Comparison of ENCODE assay signal across 1 cellular context in the genomic region with DNA sequence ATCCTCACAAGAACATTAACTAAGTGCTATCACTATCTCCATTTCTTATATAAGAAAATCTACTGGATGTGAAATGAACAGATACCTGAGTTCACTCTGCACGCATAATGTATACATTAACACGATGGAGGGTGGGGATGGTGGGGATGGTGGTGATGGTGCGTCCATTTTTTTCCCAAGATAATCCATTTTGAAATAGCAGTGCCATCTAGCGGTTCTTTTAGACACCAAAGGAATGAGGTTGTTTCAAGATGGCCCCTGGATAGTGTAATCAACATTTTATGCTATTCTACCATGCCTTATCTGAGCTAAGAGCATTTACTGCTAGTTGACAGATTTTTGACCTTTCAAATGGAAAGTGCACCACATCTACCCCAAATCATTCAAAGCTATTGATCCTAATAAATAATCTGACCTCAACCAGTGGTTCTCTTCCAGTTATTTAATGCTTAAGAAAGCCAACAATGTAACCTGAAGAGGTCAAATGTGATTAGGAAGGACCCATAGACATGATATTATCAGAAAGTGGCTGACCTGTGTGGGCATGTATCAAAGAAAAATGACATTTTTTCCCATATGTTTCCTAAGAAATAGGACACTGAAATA.
TF ChIP-seq lines count a peak whose summit lies in the region.

No MANE protein-coding gene starts in this region.

TF ChIP-seq in SK-N-SH, 30 proteins besides CTCF, POLR2A, EP300 and RAD21 (continued from another document):
- no peak for TF ChIP-seq MXI1 (IDR thresholded peaks at IDR 0.05; ENCODE audit: low read depth, low read length)
- TF ChIP-seq TEAD4 (IDR thresholded peaks at IDR 0.05; ENCODE audit: borderline replicate concordance, insufficient read depth) = no peak
- TF ChIP-seq, protein P1, sequence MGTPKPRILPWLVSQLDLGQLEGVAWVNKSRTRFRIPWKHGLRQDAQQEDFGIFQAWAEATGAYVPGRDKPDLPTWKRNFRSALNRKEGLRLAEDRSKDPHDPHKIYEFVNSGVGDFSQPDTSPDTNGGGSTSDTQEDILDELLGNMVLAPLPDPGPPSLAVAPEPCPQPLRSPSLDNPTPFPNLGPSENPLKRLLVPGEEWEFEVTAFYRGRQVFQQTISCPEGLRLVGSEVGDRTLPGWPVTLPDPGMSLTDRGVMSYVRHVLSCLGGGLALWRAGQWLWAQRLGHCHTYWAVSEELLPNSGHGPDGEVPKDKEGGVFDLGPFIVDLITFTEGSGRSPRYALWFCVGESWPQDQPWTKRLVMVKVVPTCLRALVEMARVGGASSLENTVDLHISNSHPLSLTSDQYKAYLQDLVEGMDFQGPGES (IDR thresholded peaks at IDR 0.05; ENCODE audit: low read depth, low read length) = no peak
- no peak for TF ChIP-seq RFX5 (IDR thresholded peaks at IDR 0.05; ENCODE audit: low read length)
- no peak for TF ChIP-seq MEF2A (IDR thresholded peaks at IDR 0.05; ENCODE audit: borderline replicate concordance, low read depth)
